Comparison of ENCODE assay signal across 8 cellular contexts in genomic region chr4:168831585-168831918, GRCh38.
DNase-seq lines count a peak whose midpoint lies in the region; ATAC-seq and TF ChIP-seq lines count a peak whose summit lies in the region.

No MANE protein-coding gene starts in this region.

- H2BK15ac ChIP-seq in IMR-90 (ENCODE audit: low read depth, low read length), result peak overlapping the region; percentile 93; the same call in 2 of the 3 replicates

- peak overlapping the region; percentile 93 for H2BK20ac ChIP-seq in IMR-90 (ENCODE audit: low read depth, low read length)

- intact Hi-C loops in IMR-90 (cut with micrococcal nuclease), result loop anchor here (1.0 to 10.0 kb wide), 4 partner anchors 76 to 647 kb away; partner anchors contain the start of gene DDX60L

- no peak overlapping the region for H2AK5ac ChIP-seq in IMR-90 (ENCODE audit: low read depth, low read length)

- in situ Hi-C loops in IMR-90 (cut with MboI; ENCODE audit: low sequenced_read_pairs), result no loop called here

- ATAC-seq in GM18505 (IDR thresholded peaks at IDR 0.05; ENCODE audit: unreplicated experiment) (peak; percentile 18), IMR-90 (ENCODE audit: low read depth) (peak; percentile 4), GM19324 (IDR thresholded peaks at IDR 0.05; ENCODE audit: low FRiP score, unreplicated experiment) (no peak), HG03039 (IDR thresholded peaks at IDR 0.05; ENCODE audit: unreplicated experiment) (no peak), HG03378 (IDR thresholded peaks at IDR 0.05; ENCODE audit: unreplicated experiment) (no peak)
- ATAC-seq in naive thymus-derived CD8-positive, alpha-beta T cell, result peak; percentile 19 to 35

- no peaks in the 10 kb centered on the region for H3K9me3 ChIP-seq in IMR-90 (ENCODE audit: control insufficient read depth, insufficient read depth, low read length)

- H2AFZ ChIP-seq in IMR-90 (replicated peaks; ENCODE audit: low read length, poor library complexity), result peak overlapping the region; percentile 93

- POLR2A ChIA-PET in IMR-90 (lab: Charles Lee; ENCODE audit: unreplicated experiment), result interaction anchor here (0.6 to 3.0 kb wide), 10 partner anchors 7 to 333 kb away, joined by 3 to 40 read pairs (median 10); partner anchors contain the start of gene CBR4
- POLR2A ChIA-PET in naive thymus-derived CD8-positive, alpha-beta T cell (lab: Charles Lee), result no interaction called here

- H3K4me3 Mint-ChIP-seq in naive thymus-derived CD8-positive, alpha-beta T cell, result peak overlapping the region; percentile 70 to 93 (median 83)

- peak overlapping the region; percentile 63 to 88 for H4K8ac ChIP-seq in IMR-90 (ENCODE audit: low read depth in 2 of 2, low read length in 2 of 2)

- peak overlapping the region; percentile 55 for H3K23ac ChIP-seq in IMR-90 (ENCODE audit: low read depth, low read length)

- peaks cover 8 to 21% (median 16%) of the 10 kb centered on the region in 4 donors for H3K4me1 Mint-ChIP-seq in naive thymus-derived CD8-positive, alpha-beta T cell

- peak overlapping the region; percentile 85 for H3K4me2 ChIP-seq in IMR-90 (ENCODE audit: low read depth, low read length)

- WGBS in IMR-90 (ENCODE audit: extremely low coverage in 2 of 2, insufficient read length in 1 of 2), 2 experiments, result no CpG with 5 or more reads among the region's 14 CpGs

- H4K91ac ChIP-seq in IMR-90 (ENCODE audit: insufficient read depth, low read depth, low read length), result peak overlapping the region; percentile 76

- peak overlapping the region; percentile 54 for H3K14ac ChIP-seq in IMR-90 (replicated peaks; ENCODE audit: low read depth, low read length)

- TF ChIP-seq RAD21 in IMR-90 (IDR thresholded peaks at IDR 0.05; ENCODE audit: low read length), result no peak

- no peak for TF ChIP-seq POLR2A in GM18505 (IDR thresholded peaks at IDR 0.05; ENCODE audit: borderline replicate concordance, extremely low read depth, insufficient read depth, insufficient read length)
- TF ChIP-seq POLR2A in IMR-90 (IDR thresholded peaks at IDR 0.05; ENCODE audit: low read depth, low read length), result no peak

- peak overlapping the region; percentile 89 for H3K56ac ChIP-seq in IMR-90 (ENCODE audit: extremely low read depth, insufficient read depth, low read length)

- no peaks in the 10 kb centered on the region for H3K9me3 Mint-ChIP-seq in naive thymus-derived CD8-positive, alpha-beta T cell

- BruUV-seq in IMR-90 (replicated peaks; lab: Mats Ljungman, UMichigan), result no TSS peak

- H4K20me1 ChIP-seq in IMR-90 (ENCODE audit: insufficient read depth, low read length), result peaks cover 36% of the 10 kb centered on the region

- no peaks in the 10 kb centered on the region for H3K27me3 ChIP-seq in IMR-90 (ENCODE audit: control insufficient read depth, insufficient read depth, low read length)

- no peak overlapping the region for H3K27ac Mint-ChIP-seq in naive thymus-derived CD8-positive, alpha-beta T cell

- peaks cover 0 to 26% of the 10 kb centered on the region in 2 experiments; a peak in 2 of 4 replicates for H3K79me1 ChIP-seq in IMR-90 (ENCODE audit: low read depth in 1 of 2, low read length in 2 of 2)

- dilution Hi-C loops in IMR-90 (cut with HindIII; ENCODE audit: low sequenced_read_pairs, unreplicated experiment), result no loop called here

- CTCF ChIA-PET in IMR-90 (lab: Yijun Ruan, JAX), result interaction anchor here (0.9 to 1.3 kb wide), 4 partner anchors 9 to 317 kb away, joined by 3 to 5 read pairs (median 4); no protein-coding TSS in a partner anchor

- peaks cover 0 to 2% (median 0%) of the 10 kb centered on the region in 3 donors for H3K36me3 Mint-ChIP-seq in naive thymus-derived CD8-positive, alpha-beta T cell

- peak overlapping the region; percentile 80 for H4K5ac ChIP-seq in IMR-90 (ENCODE audit: low read depth, low read length)

- peak overlapping the region; percentile 62 for H3K18ac ChIP-seq in IMR-90 (ENCODE audit: low read depth, low read length)

- peaks cover 5% of the 10 kb centered on the region for H3K4me1 ChIP-seq in IMR-90 (ENCODE audit: control insufficient read depth, insufficient read depth, low read length)

- DNase-seq in IMR-90 (no peak), choroid plexus epithelial cell (ENCODE audit: low read depth) (no peak), medulla oblongata (ENCODE audit: extremely low spot score) (no peak)
- DNase-seq in naive thymus-derived CD8-positive, alpha-beta T cell, result no peak

- H2AK9ac ChIP-seq in IMR-90 (replicated peaks; ENCODE audit: low read depth, low read length, poor library complexity), result peak overlapping the region; percentile 21

- peak overlapping the region; percentile 70 for H3K27ac ChIP-seq in IMR-90 (ENCODE audit: insufficient read depth, low read length)

- H2BK5ac ChIP-seq in IMR-90 (ENCODE audit: low read depth, low read length, poor library complexity, severe bottlenecking), result peak overlapping the region; percentile 74

- H3K9ac ChIP-seq in IMR-90 (ENCODE audit: low read depth, low read length), result peak overlapping the region; percentile 64

- TF ChIP-seq CTCF in IMR-90 (conservative IDR thresholded peaks at IDR 0.05; ENCODE audit: low read depth, low read length) (no peak), choroid plexus epithelial cell (conservative IDR thresholded peaks at IDR 0.05; ENCODE audit: low read depth, low read length) (no peak)

- H3K9me1 ChIP-seq in IMR-90 (ENCODE audit: insufficient read depth, low read length), result peaks cover 12% of the 10 kb centered on the region

- peaks cover 4% of the 10 kb centered on the region for H3K36me3 ChIP-seq in IMR-90 (ENCODE audit: control insufficient read depth, insufficient read depth, low read length)

- peak overlapping the region; percentile 87 for H3K4ac ChIP-seq in IMR-90 (ENCODE audit: low read depth, low read length)

- H3K27me3 Mint-ChIP-seq in naive thymus-derived CD8-positive, alpha-beta T cell, result peaks cover 33 to 76% (median 48%) of the 10 kb centered on the region in 5 donors

- H3K4me3 ChIP-seq in IMR-90 (ENCODE audit: insufficient read depth, low read depth, low read length) (peak overlapping the region; percentile 81), choroid plexus epithelial cell (ENCODE audit: low read depth, low read length) (peak overlapping the region; percentile 91)

- peak overlapping the region; percentile 92 for H2BK120ac ChIP-seq in IMR-90 (ENCODE audit: low read depth, low read length)

TF ChIP-seq in IMR-90, 13 proteins besides CTCF, POLR2A, EP300 and RAD21:
- TF ChIP-seq MAZ (IDR thresholded peaks at IDR 0.05; ENCODE audit: borderline replicate concordance, low read depth, low read length) (no peak), ELK1 (IDR thresholded peaks at IDR 0.05; ENCODE audit: borderline replicate concordance, low read depth, low read length) (no peak), MXI1 (IDR thresholded peaks at IDR 0.05; ENCODE audit: borderline replicate concordance, low read depth, low read length) (no peak), CHD1 (IDR thresholded peaks at IDR 0.05; ENCODE audit: low read depth, low read length) (no peak), BHLHE40 (IDR thresholded peaks at IDR 0.05; ENCODE audit: low read depth, low read length) (no peak), CEBPB (IDR thresholded peaks at IDR 0.05; ENCODE audit: low read depth, low read length) (no peak), FOS (IDR thresholded peaks at IDR 0.05; ENCODE audit: low read depth, low read length) (no peak), RFX5 (IDR thresholded peaks at IDR 0.05; ENCODE audit: low read depth, low read length) (no peak)

Comparison
In these comparisons a context has a peak if more than half of its experiments do, and no peak if none do; other contexts are left out.
1. ATAC-seq: peak in GM18505 (single experiment), IMR-90 (single experiment) and naive thymus-derived CD8-positive, alpha-beta T cell (2 of 2); none in GM19324 (single experiment), HG03039 (single experiment) and HG03378 (single experiment).